16 cellular contexts compared by ENCODE assay signal in the genomic region with DNA sequence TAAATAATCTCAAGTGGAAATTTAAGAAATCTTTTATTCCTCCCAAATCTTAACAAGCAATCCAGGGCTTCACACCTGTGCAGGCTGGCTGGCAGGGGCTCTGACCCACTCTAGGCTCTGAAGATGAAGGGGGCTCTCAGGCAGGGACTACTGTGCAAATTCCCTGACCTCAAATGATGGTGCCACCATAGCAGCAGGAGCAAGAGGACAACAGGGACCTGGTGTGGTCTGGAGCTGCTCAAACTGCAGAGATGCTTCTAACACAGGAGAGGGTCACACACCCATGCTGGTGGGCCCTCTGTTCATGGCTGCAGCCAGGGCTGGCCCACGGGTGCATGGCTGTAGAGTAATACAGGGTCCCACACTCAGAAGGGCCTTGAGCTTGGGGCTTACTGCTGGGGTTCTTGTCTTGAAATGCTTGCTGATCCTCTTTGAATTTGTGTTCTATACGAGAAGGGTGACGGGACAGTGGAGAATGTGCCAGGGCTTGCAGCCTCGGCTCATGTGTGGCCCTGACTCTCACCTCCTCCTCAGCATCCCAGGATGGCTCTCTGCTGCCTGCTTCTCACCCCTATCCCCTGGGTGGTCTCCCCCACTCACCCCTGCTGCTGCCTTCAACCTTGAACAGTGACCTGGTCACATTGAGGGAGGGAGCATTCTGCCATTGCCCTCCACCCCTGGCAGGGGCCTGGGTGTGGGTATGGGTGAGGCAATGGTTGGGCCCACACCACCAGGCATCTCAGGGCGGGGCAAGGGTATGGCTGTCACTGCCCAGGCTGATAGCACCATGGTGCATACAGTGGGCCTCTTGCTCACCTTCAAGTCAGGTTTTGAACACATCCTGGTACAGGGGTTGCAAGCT.
"Had no signal": no experiment of that assay in that cellular context is flagged by ENCODE, and none has a peak within 500 bp of the region (broad histone marks: within the 10 kb centered on the region; RNA-seq: fewer than 3 reads in every experiment).

No MANE protein-coding gene starts in this region.

- H3K27ac ChIP-seq: foreskin keratinocyte, hepatocyte, ovary, thoracic aorta, transverse colon, uterus had no signal

- H3K9me3 ChIP-seq: ovary, thoracic aorta, transverse colon, uterus had no signal

- ATAC-seq: effector memory CD8-positive, alpha-beta T cell; foreskin keratinocyte; naive thymus-derived CD4-positive, alpha-beta T cell; stimulated activated effector memory CD8-positive, alpha-beta T cell treated with anti-CD3 and anti-CD28 coated beads, Interleukin-12 subunit alpha, Interleukin-12 subunit beta, amount 100 ng/mL, for 72 hours had no signal

- H3K4me3 ChIP-seq: hepatocyte, ovary, thoracic aorta, transverse colon, uterus had no signal

- DNase-seq: effector memory CD8-positive, alpha-beta T cell; foreskin keratinocyte; kidney glomerular epithelial cell; nucleus accumbens; ovary; right cardiac atrium; small intestine; stimulated activated CD4-positive, alpha-beta T cell treated with anti-CD3 and anti-CD28 coated beads, Interleukin-12 subunit alpha, Interleukin-12 subunit beta, amount 100 ng/mL, for 4 hours; transverse colon; uterus had no signal

- H3K36me3 Mint-ChIP-seq: naive thymus-derived CD4-positive, alpha-beta T cell had no signal

- H3K36me3 ChIP-seq: ovary, thoracic aorta, transverse colon, uterus had no signal

- FAIRE-seq: small intestine had no signal

- H3K27me3 ChIP-seq: foreskin keratinocyte, ovary, transverse colon, uterus had no signal

- H3K27ac Mint-ChIP-seq: effector memory CD8-positive, alpha-beta T cell; naive thymus-derived CD4-positive, alpha-beta T cell; stimulated activated effector memory CD8-positive, alpha-beta T cell treated with anti-CD3 and anti-CD28 coated beads, Interleukin-12 subunit alpha, Interleukin-12 subunit beta, amount 100 ng/mL, for 72 hours; stimulated activated naive CD8-positive, alpha-beta T cell treated with anti-CD3 and anti-CD28 coated beads, Interleukin-15, Interleukin-2, amounts not matched to agents 100 ng/mL and 50 ng/mL, for 24 hours had no signal

- H3K4me3 Mint-ChIP-seq: effector memory CD8-positive, alpha-beta T cell; naive thymus-derived CD4-positive, alpha-beta T cell; neural crest cell; stimulated activated effector memory CD8-positive, alpha-beta T cell treated with anti-CD3 and anti-CD28 coated beads, Interleukin-12 subunit alpha, Interleukin-12 subunit beta, amount 100 ng/mL, for 72 hours; stimulated activated naive CD8-positive, alpha-beta T cell treated with anti-CD3 and anti-CD28 coated beads, Interleukin-15, Interleukin-2, amounts not matched to agents 100 ng/mL and 50 ng/mL, for 24 hours had no signal

- H3K4me1 ChIP-seq: transverse colon, uterus had no signal

- H3K9me3 Mint-ChIP-seq: effector memory CD8-positive, alpha-beta T cell; stimulated activated effector memory CD8-positive, alpha-beta T cell treated with anti-CD3 and anti-CD28 coated beads, Interleukin-12 subunit alpha, Interleukin-12 subunit beta, amount 100 ng/mL, for 72 hours; stimulated activated naive CD8-positive, alpha-beta T cell treated with anti-CD3 and anti-CD28 coated beads, Interleukin-15, Interleukin-2, amounts not matched to agents 100 ng/mL and 50 ng/mL, for 24 hours had no signal
